In the genomic region with DNA sequence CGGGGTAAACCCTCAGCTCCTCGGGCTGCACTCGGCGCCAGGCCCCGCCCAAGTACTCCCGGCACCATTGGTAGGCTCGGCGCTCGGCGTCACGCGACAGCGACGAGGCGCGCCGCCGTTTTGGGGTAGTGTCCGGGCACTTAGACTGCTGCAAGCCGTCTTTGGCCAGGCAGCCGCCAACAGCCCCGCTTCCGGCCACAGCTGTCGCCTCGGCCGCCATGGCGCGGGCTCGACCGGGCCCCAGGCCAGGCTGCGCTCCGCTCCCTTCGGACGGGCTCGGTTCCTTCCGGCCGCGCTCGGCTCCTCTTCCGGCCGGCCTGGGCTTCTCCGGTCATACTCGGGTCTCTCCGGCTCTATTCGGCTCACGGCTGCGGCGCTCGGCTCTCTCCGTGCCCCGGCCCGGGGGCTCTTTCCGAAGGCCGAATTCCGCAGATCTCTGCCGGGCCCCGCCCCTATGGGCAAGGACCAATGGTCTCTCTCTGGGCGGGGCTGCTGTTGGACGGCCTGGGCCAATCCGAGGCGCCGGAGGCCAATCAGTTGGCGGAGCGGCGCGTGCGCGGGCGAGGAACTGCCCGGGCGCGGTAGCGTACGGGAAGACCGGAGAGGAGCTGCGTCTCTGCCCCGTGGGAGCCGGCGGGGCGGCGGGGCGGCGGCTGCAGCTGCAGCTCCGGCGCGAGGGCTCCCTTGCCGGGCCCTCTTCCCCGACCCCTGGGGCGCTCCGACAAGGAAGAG, we compare ENCODE assay signal across 8 cellular contexts. TPM values are rescaled to one million over a fixed set of nuclear protein-coding genes. Genes with fewer than 3 reads are reported as not detected.
DNase-seq lines count a peak whose midpoint lies in the region; ATAC-seq, FAIRE-seq and TF ChIP-seq lines count a peak whose summit lies in the region.

A gene with protein sequence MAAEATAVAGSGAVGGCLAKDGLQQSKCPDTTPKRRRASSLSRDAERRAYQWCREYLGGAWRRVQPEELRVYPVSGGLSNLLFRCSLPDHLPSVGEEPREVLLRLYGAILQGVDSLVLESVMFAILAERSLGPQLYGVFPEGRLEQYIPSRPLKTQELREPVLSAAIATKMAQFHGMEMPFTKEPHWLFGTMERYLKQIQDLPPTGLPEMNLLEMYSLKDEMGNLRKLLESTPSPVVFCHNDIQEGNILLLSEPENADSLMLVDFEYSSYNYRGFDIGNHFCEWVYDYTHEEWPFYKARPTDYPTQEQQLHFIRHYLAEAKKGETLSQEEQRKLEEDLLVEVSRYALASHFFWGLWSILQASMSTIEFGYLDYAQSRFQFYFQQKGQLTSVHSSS (minus strand): TSS at position 288 of the 732 bp plus-strand sequence. CDS start 68 bp downstream, at position 220.

- H3K9me3 ChIP-seq in iPS-20b (ENCODE audit: insufficient read depth, low read depth, low read length), result no peaks in the 10 kb centered on the region

- H3K27me3 ChIP-seq in bronchial epithelial cell (ENCODE audit: control insufficient read depth, insufficient read depth, low read length), result no peaks in the 10 kb centered on the region
- H3K27me3 ChIP-seq in iPS-20b (ENCODE audit: insufficient read depth, low read length), result peaks cover 5% of the 10 kb centered on the region

- H3K27ac ChIP-seq in iPS-20b (ENCODE audit: low read length) (peak within 1 kb of the TSS; percentile 88), skin epidermis (peak within 1 kb of the TSS; percentile 86 to 99 (median 98))

- H3K4me3 ChIP-seq in AG04449 (ENCODE audit: low read depth, low read length), result peak within 1 kb of the TSS; percentile 87
- H3K4me3 ChIP-seq in WI38 (ENCODE audit: low read depth, low read length), result peak within 1 kb of the TSS; percentile 78
- H3K4me3 ChIP-seq in bronchial epithelial cell (ENCODE audit: low read depth, low read length), result peak within 1 kb of the TSS; percentile 82
- peak within 1 kb of the TSS; percentile 98 for H3K4me3 ChIP-seq in iPS-20b (ENCODE audit: low read length)
- peak within 1 kb of the TSS; percentile 64 to 93 (median 76) for H3K4me3 ChIP-seq in skin epidermis

- ATAC-seq in GM18907 (IDR thresholded peaks at IDR 0.05; ENCODE audit: unreplicated experiment) (peak; percentile 90), HG03159 (IDR thresholded peaks at IDR 0.05; ENCODE audit: unreplicated experiment) (peak; percentile 86)

- peaks cover 13% of the 10 kb centered on the region for H3K36me3 ChIP-seq in bronchial epithelial cell (ENCODE audit: control insufficient read depth, insufficient read depth, low read length)
- peaks cover 29% of the 10 kb centered on the region for H3K36me3 ChIP-seq in iPS-20b (ENCODE audit: insufficient read depth, low read depth, low read length)

- FAIRE-seq in bronchial epithelial cell (lab: Jason Lieb, UNC), result no peak

- TF ChIP-seq CTCF in AG04449 (IDR thresholded peaks at IDR 0.05; ENCODE audit: insufficient read depth, low read length, missing control alignments) (no peak), WI38 (IDR thresholded peaks at IDR 0.05; ENCODE audit: low read depth, low read length) (no peak), bronchial epithelial cell (IDR thresholded peaks at IDR 0.05; ENCODE audit: insufficient read depth, low read length, severe bottlenecking) (no peak)

- H3K4me1 ChIP-seq in iPS-20b (ENCODE audit: insufficient read depth, low read length), result peaks cover 12% of the 10 kb centered on the region

- CTCF ChIA-PET in AG04449 (lab: Yijun Ruan, JAX), result interaction anchor here (1.3 to 4.8 kb wide), 4 partner anchors 20 to 57 kb away, joined by 3 to 21 read pairs (median 6); a partner anchor contains a TSS

- POLR2A ChIA-PET in AG04449 (lab: Yijun Ruan, JAX), result interaction anchor here (0.9 to 1.5 kb wide), 4 partner anchors 38 to 57 kb away, joined by 3 to 5 read pairs (median 3); a partner anchor contains a TSS

- DNase-seq in AG04449 (ENCODE audit: low read depth, low spot score) (peak; percentile 66), NCI-H2227 treated with DMSO at 0.1 percent for 48 hours (lab: John Stamatoyannopoulos, UW) (peak; percentile 94), bronchial epithelial cell (ENCODE audit: low read depth) (peak; percentile 90)

- peak within 1 kb of the TSS; percentile 93 for H3K9ac ChIP-seq in iPS-20b (ENCODE audit: low read depth, low read length)

RNA-seq across cellular contexts. Expression of the gene that starts here (rescaled TPM):
- total RNA-seq in bronchial epithelial cell, result 27.6 and 34.3 TPM in 2 replicates

Comparison
In these comparisons a context has a peak if more than half of its experiments do, and no peak if none do; other contexts are left out.
1. Peak in every context shown above with its lines: DNase-seq, ATAC-seq, H3K4me3 ChIP-seq and H3K27ac ChIP-seq.